ENCODE assay signal across 8 cellular contexts in the genomic region with DNA sequence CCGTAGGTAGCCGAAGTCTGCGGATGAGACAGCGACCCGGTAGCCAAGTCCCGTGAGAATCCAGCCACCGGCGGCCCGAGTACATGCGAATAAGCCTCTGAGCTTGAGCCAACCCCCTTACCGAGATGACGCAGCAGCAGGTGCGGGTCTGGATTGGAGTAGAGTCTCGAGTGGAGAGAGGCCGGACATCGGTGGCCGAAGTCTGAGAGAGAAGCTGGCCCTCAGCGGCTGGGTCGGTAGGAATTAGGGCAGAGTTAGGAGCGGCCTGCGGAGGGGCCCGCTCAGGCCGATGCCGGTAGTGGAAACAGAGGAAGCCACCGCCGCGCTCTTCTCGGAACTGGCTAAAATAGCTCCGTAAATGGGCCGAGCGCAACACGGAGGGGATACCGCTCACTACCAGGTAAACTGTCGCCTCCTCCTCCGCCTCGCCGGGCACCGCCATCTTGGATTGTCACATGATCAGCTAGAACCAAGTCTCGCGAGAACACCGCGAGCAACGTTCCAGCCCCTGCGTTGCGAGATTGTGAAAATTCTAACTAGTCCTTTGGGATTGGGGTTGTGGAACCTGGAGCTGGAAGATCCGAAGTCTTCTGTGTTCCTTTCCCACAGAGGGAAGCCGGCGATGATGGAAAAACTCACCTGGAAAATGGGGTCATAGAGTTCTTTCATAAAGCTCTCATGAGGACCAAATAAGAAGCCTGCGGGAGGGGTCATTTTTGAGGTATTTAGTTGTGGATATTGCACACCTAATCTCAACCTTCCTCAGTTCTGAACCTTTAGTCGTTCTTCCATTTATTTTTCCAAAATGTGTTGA. TPM values are rescaled to one million over a fixed set of nuclear protein-coding genes. Genes with fewer than 3 reads are reported as not detected.
DNase-seq lines count a peak whose midpoint lies in the region; ATAC-seq and FAIRE-seq lines count a peak whose summit lies in the region.

A gene with protein sequence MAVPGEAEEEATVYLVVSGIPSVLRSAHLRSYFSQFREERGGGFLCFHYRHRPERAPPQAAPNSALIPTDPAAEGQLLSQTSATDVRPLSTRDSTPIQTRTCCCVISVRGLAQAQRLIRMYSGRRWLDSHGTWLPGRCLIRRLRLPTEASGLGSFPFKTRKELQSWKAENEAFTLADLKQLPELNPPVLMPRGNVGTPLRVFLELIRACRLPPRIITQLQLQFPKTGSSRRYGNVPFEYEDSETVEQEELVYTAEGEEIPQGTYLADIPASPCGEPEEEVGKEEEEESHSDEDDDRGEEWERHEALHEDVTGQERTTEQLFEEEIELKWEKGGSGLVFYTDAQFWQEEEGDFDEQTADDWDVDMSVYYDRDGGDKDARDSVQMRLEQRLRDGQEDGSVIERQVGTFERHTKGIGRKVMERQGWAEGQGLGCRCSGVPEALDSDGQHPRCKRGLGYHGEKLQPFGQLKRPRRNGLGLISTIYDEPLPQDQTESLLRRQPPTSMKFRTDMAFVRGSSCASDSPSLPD (minus strand): TSS at position 467 of the 814 bp plus-strand sequence. CDS start 25 bp downstream, at position 442.

- H3K9me3 Mint-ChIP-seq in dendritic cell treated with granulocyte-macrophage colony-stimulating factor and Interleukin-4, amounts not matched to agents 40 ng/mL and 50 ng/mL, for 4 days = no peaks in the 10 kb centered on the region

- peak; percentile 74 for ATAC-seq in GM18861 (IDR thresholded peaks at IDR 0.05; ENCODE audit: unreplicated experiment)
- peak; percentile 71 for ATAC-seq in HG03520 (IDR thresholded peaks at IDR 0.05; ENCODE audit: unreplicated experiment)
- ATAC-seq in left colon = peak; percentile 87

- peaks cover 30% of the 10 kb centered on the region for H3K4me1 Mint-ChIP-seq in dendritic cell treated with granulocyte-macrophage colony-stimulating factor and Interleukin-4, amounts not matched to agents 40 ng/mL and 50 ng/mL, for 4 days (ENCODE audit: low read depth)

- H3K36me3 Mint-ChIP-seq in dendritic cell treated with granulocyte-macrophage colony-stimulating factor and Interleukin-4, amounts not matched to agents 40 ng/mL and 50 ng/mL, for 4 days (ENCODE audit: low read depth) = peaks cover 49% of the 10 kb centered on the region

- DNase-seq in NCI-H526 treated with DMSO at 0.1 percent for 48 hours (lab: John Stamatoyannopoulos, UW) = peak; percentile 84
- peak; percentile 79 to 85 for DNase-seq in activated CD4-positive, alpha-beta T cell treated with anti-CD3 and anti-CD28 coated beads, Interleukin-2, amount 50 U/mL, for 24 hours (ENCODE audit: low read depth in 1 of 2, low spot score in 1 of 2)
- peak; percentile 91 to 94 for DNase-seq in left colon
- peak; percentile 72 to 81 (median 80) for DNase-seq in stimulated activated CD4-positive, alpha-beta T cell treated with anti-CD3 and anti-CD28 coated beads, Interleukin-1b, Interleukin-23, amount 100 ng/mL, for 24 hours (ENCODE audit: low read depth in 4 of 4, low spot score in 1 of 4)

- peak within 1 kb of the TSS; percentile 91 for H3K27ac Mint-ChIP-seq in dendritic cell treated with granulocyte-macrophage colony-stimulating factor and Interleukin-4, amounts not matched to agents 40 ng/mL and 50 ng/mL, for 4 days

- peak within 1 kb of the TSS; percentile 87 for H3K4me3 Mint-ChIP-seq in dendritic cell treated with granulocyte-macrophage colony-stimulating factor and Interleukin-4, amounts not matched to agents 40 ng/mL and 50 ng/mL, for 4 days

- FAIRE-seq in A204.1 (lab: Jason Lieb, UNC) = peak; percentile 48

- intact Hi-C loops in dendritic cell treated with granulocyte-macrophage colony-stimulating factor and Interleukin-4, amounts not matched to agents 40 ng/mL and 50 ng/mL, for 4 days (cut with micrococcal nuclease) = loop anchor here (1.0 kb wide), 1 partner anchor 21 kb away; the partner anchor contains the start of gene NUDC
- intact Hi-C loops in left colon (cut with DNase I, micrococcal nuclease) = no loop called here

- H3K27me3 Mint-ChIP-seq in dendritic cell treated with granulocyte-macrophage colony-stimulating factor and Interleukin-4, amounts not matched to agents 40 ng/mL and 50 ng/mL, for 4 days = peaks cover 3% of the 10 kb centered on the region

RNA-seq across cellular contexts. Expression of the gene that starts here (rescaled TPM):
- 10 to 100 TPM; 12.3 to 15.2 TPM for total RNA-seq in left colon

Comparison
In these comparisons a context has a peak if more than half of its experiments do, and no peak if none do; other contexts are left out.
1. Peak in every context shown above with its lines: DNase-seq and ATAC-seq.